8 cellular contexts compared by ENCODE assay signal in the genomic region with DNA sequence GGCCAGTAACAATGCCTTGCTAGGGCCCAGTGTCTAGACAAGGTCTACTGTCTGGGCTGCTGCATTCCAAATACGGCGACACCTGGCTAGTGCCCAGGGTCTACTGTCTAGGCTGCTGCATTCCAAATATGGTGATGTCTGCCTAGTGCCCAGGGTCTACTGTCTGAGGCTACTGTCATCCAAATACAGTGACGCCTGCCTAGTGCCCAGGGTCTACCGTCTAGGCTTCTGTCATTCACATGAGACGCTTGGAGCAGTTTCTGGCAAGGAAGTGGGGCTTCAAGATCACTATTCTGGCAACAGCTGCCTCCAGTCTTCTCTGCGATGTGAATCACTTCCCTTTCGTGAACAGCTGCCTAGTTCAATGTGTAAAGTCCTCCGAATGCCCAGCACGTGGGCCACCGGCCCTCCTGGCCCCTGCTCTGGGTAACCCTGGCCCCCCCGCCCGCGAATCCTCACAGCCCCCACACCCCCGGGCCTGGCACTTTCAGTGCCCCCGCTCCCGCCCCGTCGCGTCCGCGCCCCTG. TPM values are rescaled to one million over a fixed set of nuclear protein-coding genes. Genes with fewer than 3 reads are reported as not detected.
DNase-seq lines count a peak whose midpoint lies in the region; ATAC-seq and TF ChIP-seq lines count a peak whose summit lies in the region.

No MANE protein-coding gene starts in this region.

- no peak overlapping the region for H3K18ac ChIP-seq in H9 (ENCODE audit: insufficient read length, low read depth, low read length)

- no peak overlapping the region for H3K14ac ChIP-seq in H9 (ENCODE audit: insufficient read depth, low read length)

- no peaks in the 10 kb centered on the region for H3K27me3 ChIP-seq in H9 (ENCODE audit: insufficient read depth, low read length)
- H3K27me3 ChIP-seq in Karpas-422 (ENCODE audit: low read length) = no peaks in the 10 kb centered on the region
- H3K27me3 ChIP-seq in right cardiac atrium (ENCODE audit: control insufficient read depth, insufficient read depth) = no peaks in the 10 kb centered on the region

- H4K5ac ChIP-seq in H9 (ENCODE audit: insufficient read length, low read depth, low read length) = no peak overlapping the region

- no peaks in the 10 kb centered on the region for H4K20me1 ChIP-seq in H9 (ENCODE audit: control insufficient read depth, insufficient read depth, insufficient read length)
- H4K20me1 ChIP-seq in Karpas-422 (ENCODE audit: insufficient read depth, low read depth, low read length) = peaks cover 9% of the 10 kb centered on the region; the same call in 1 of the 2 replicates

- no CpG with 5 or more reads among the region's 21 CpGs for WGBS in H9 (ENCODE audit: extremely low coverage, insufficient read length, low lambda C conversion rate)
- WGBS in right cardiac atrium = 2% methylated on average over 21 of the region's 21 CpGs

- H3K36me3 Mint-ChIP-seq in H9 (ENCODE audit: insufficient read depth in 1 of 3, low read depth in 3 of 3) = no peaks in the 10 kb centered on the region; a peak in 1 of 7 replicates
- no peaks in the 10 kb centered on the region for H3K36me3 Mint-ChIP-seq in activated naive CD8-positive, alpha-beta T cell treated with anti-CD3 and anti-CD28 coated beads for 36 hours

- H3K9me3 ChIP-seq in H9 (ENCODE audit: control insufficient read depth, low read depth, low read length) (no peaks in the 10 kb centered on the region), Karpas-422 (ENCODE audit: low read length) (no peaks in the 10 kb centered on the region), right cardiac atrium (ENCODE audit: control insufficient read depth, low read length) (no peaks in the 10 kb centered on the region)

- DNase-seq in NCI-H82 (lab: John Stamatoyannopoulos, UW) (peak; percentile 46), NCI-H82 treated with DMSO at 0.1 percent for 48 hours (lab: John Stamatoyannopoulos, UW; ENCODE audit: unreplicated experiment) (no peak), H9 (no peak), Karpas-422 (peak; percentile 72), right cardiac atrium (peak; percentile 45 to 70 (median 66)), renal cortical epithelial cell (ENCODE audit: low read depth) (peak; percentile 42)
- DNase-seq in activated naive CD8-positive, alpha-beta T cell treated with anti-CD3 and anti-CD28 coated beads for 36 hours = no peak
- DNase-seq in central memory CD4-positive, alpha-beta T cell = no peak

- H3K9ac ChIP-seq in H9 (ENCODE audit: extremely low read depth, insufficient read length, low read length) = no peak overlapping the region
- H3K9ac ChIP-seq in Karpas-422 (ENCODE audit: low read length) = peak overlapping the region; percentile 83

- no peak overlapping the region for H2AFZ ChIP-seq in H9 (ENCODE audit: low read length)
- H2AFZ ChIP-seq in Karpas-422 (ENCODE audit: low read length) = 0 out of 2 replicates have a peak overlapping the region, but pooled peaks have one; percentile 62

- no peak overlapping the region for H3K23ac ChIP-seq in H9 (ENCODE audit: insufficient read length, low read depth, low read length)

- H3K4me3 ChIP-seq in Karpas-422 (ENCODE audit: low read length) (peak overlapping the region; percentile 78), right cardiac atrium (ENCODE audit: low read length) (peak overlapping the region; percentile 93)

- H3K4me1 Mint-ChIP-seq in H9 = peaks cover 10 to 19% of the 10 kb centered on the region in 2 experiments
- peaks cover 24% of the 10 kb centered on the region for H3K4me1 Mint-ChIP-seq in activated naive CD8-positive, alpha-beta T cell treated with anti-CD3 and anti-CD28 coated beads for 36 hours

- no peak overlapping the region for H2BK5ac ChIP-seq in H9 (ENCODE audit: insufficient read length, low read length)

- no peak for TF ChIP-seq CTCF in H9 (conservative IDR thresholded peaks at IDR 0.05)

- H3K27ac ChIP-seq in H9 (ENCODE audit: insufficient read length, low read depth, low read length) = no peak overlapping the region
- H3K27ac ChIP-seq in Karpas-422 (ENCODE audit: low read length) = no peak overlapping the region
- H3K27ac ChIP-seq in right cardiac atrium (ENCODE audit: low read length) = peak overlapping the region; percentile 83

- H2BK12ac ChIP-seq in H9 (ENCODE audit: insufficient read length, low read depth, low read length) = no peak overlapping the region

- no peaks in the 10 kb centered on the region for H3K36me3 ChIP-seq in Karpas-422 (ENCODE audit: insufficient read depth, low read length)

- no peaks in the 10 kb centered on the region for H3K9me2 ChIP-seq in Karpas-422 (replicated peaks; ENCODE audit: insufficient read depth, low read length)

- no peak overlapping the region for H3K27ac Mint-ChIP-seq in H9
- H3K27ac Mint-ChIP-seq in activated naive CD8-positive, alpha-beta T cell treated with anti-CD3 and anti-CD28 coated beads for 36 hours = peak overlapping the region; percentile 88

- no peak overlapping the region for H3K56ac ChIP-seq in H9 (ENCODE audit: insufficient read length, low read depth, low read length)

- no peak overlapping the region for H3K4ac ChIP-seq in H9 (ENCODE audit: low read depth, low read length)

- H3K27me3 Mint-ChIP-seq in H9 (ENCODE audit: low read depth) = peaks cover 14% of the 10 kb centered on the region
- no peaks in the 10 kb centered on the region for H3K27me3 Mint-ChIP-seq in activated naive CD8-positive, alpha-beta T cell treated with anti-CD3 and anti-CD28 coated beads for 36 hours

- H4K8ac ChIP-seq in H9 (replicated peaks; ENCODE audit: insufficient read length, low read depth, low read length) = no peak overlapping the region

- H3K9me3 Mint-ChIP-seq in H9 = no peaks in the 10 kb centered on the region
- H3K9me3 Mint-ChIP-seq in activated naive CD8-positive, alpha-beta T cell treated with anti-CD3 and anti-CD28 coated beads for 36 hours = no peaks in the 10 kb centered on the region

- H2AK5ac ChIP-seq in H9 (ENCODE audit: insufficient read length, low read length) = no peak overlapping the region

- no peaks in the 10 kb centered on the region for H3K23me2 ChIP-seq in H9 (ENCODE audit: insufficient read length, low read depth, low read length, poor library complexity, severe bottlenecking)

- H3K4me2 ChIP-seq in H9 (ENCODE audit: insufficient read depth, insufficient read length, low read length) = peak overlapping the region; percentile 23
- H3K4me2 ChIP-seq in Karpas-422 (ENCODE audit: low read depth, low read length, poor library complexity, severe bottlenecking) = peak overlapping the region; percentile 99

- peak; percentile 81 to 82 for ATAC-seq in right cardiac atrium

- no peak overlapping the region for H2BK20ac ChIP-seq in H9 (ENCODE audit: low read depth, low read length, poor library complexity, severe bottlenecking)

- no peak overlapping the region for H2BK15ac ChIP-seq in H9 (ENCODE audit: low read depth, low read length)

- H3K79me1 ChIP-seq in H9 (ENCODE audit: insufficient read depth, low read depth, low read length, poor library complexity, severe bottlenecking) = no peaks in the 10 kb centered on the region

- no peaks in the 10 kb centered on the region for H3K79me2 ChIP-seq in H9 (ENCODE audit: insufficient read depth, low read length)
- no peaks in the 10 kb centered on the region for H3K79me2 ChIP-seq in Karpas-422 (ENCODE audit: low read length)

- no peak overlapping the region for H3T11ph ChIP-seq in H9 (ENCODE audit: low read length)

- H4K91ac ChIP-seq in H9 (ENCODE audit: insufficient read length, low read depth, low read length) = no peak overlapping the region

- H3K4me1 ChIP-seq in H9 (ENCODE audit: insufficient read depth, low read length) = no peaks in the 10 kb centered on the region
- peaks cover 15% of the 10 kb centered on the region for H3K4me1 ChIP-seq in Karpas-422 (ENCODE audit: low read length)
- peaks cover 8% of the 10 kb centered on the region for H3K4me1 ChIP-seq in right cardiac atrium (ENCODE audit: control insufficient read depth, insufficient read depth, low read length)

- H2BK120ac ChIP-seq in H9 (ENCODE audit: low read depth, low read length, poor library complexity, severe bottlenecking) = no peak overlapping the region

- intact Hi-C loops in right cardiac atrium (cut with DNase I) = no loop called here

- H3K4me3 Mint-ChIP-seq in H9 = peak overlapping the region; percentile 91 to 95
- peak overlapping the region; percentile 95 for H3K4me3 Mint-ChIP-seq in activated naive CD8-positive, alpha-beta T cell treated with anti-CD3 and anti-CD28 coated beads for 36 hours

RNA-seq across cellular contexts. Expression of gene ACOX3, which starts 12.7 kb away (rescaled TPM):
- total RNA-seq in H9 (2021) (13.1 and 13.8 TPM in 2 replicates), right cardiac atrium (10 to 100 TPM; 52.9 to 94.8 (median 55.1) TPM), renal cortical epithelial cell (25.0 and 41.5 TPM in 2 replicates)
- total RNA-seq in Karpas-422 (2014; rRNA removed; shearing (Covaris generic); ENCODE audit: low replicate concordance) = 7.8 and 17.6 TPM in 2 replicates
- 10 to 100 TPM; 13.9 to 16.4 TPM for total RNA-seq in activated naive CD8-positive, alpha-beta T cell treated with anti-CD3 and anti-CD28 coated beads for 36 hours
- polyA plus RNA-seq in right cardiac atrium = 25.7 TPM

RNA-seq across cellular contexts. Expression of gene TRMT44, which starts 12.8 kb away (rescaled TPM):
- total RNA-seq in H9 (2021) (22.8 and 28.3 TPM in 2 replicates), right cardiac atrium (10 to 100 TPM; 10.2 to 12.9 (median 12.5) TPM), renal cortical epithelial cell (8.7 and 14.5 TPM in 2 replicates)
- 14.1 and 16.2 TPM in 2 replicates for total RNA-seq in Karpas-422 (2014; rRNA removed; shearing (Covaris generic); ENCODE audit: low replicate concordance)
- 10 to 100 TPM; 21.9 to 26.6 TPM for total RNA-seq in activated naive CD8-positive, alpha-beta T cell treated with anti-CD3 and anti-CD28 coated beads for 36 hours
- polyA plus RNA-seq in right cardiac atrium = 7.6 TPM

Comparison
In these comparisons a context has a peak if more than half of its experiments do, and no peak if none do; other contexts are left out.
1. DNase-seq: peak in NCI-H82 (single experiment), Karpas-422 (single experiment), right cardiac atrium (3 of 3) and renal cortical epithelial cell (single experiment); none in NCI-H82 treated with DMSO at 0.1 percent for 48 hours (single experiment), H9 (single experiment), activated naive CD8-positive, alpha-beta T cell treated with anti-CD3 and anti-CD28 coated beads for 36 hours (single experiment) and central memory CD4-positive, alpha-beta T cell (single experiment).